In genomic region chr17:57068222-57068658, GRCh38 we compare ENCODE assay signal across 17 cellular contexts. TPM values are rescaled to one million over a fixed set of nuclear protein-coding genes. Genes with fewer than 3 reads are reported as not detected.
DNase-seq lines count a peak whose midpoint lies in the region; ATAC-seq, FAIRE-seq and TF ChIP-seq lines count a peak whose summit lies in the region.
"Had no signal": no experiment of that assay in that cellular context is flagged by ENCODE, and none has a peak within 500 bp of the region (broad histone marks: within the 10 kb centered on the region; RNA-seq: fewer than 3 reads in every experiment).

No MANE protein-coding gene starts in this region.

- ATAC-seq in GM21526 (IDR thresholded peaks at IDR 0.05; ENCODE audit: low FRiP score, unreplicated experiment) = no peak
- ATAC-seq in stimulated activated naive CD8-positive, alpha-beta T cell treated with anti-CD3 and anti-CD28 coated beads, Interleukin-15, amount 100 ng/mL, for 72 hours = no peak
- ATAC-seq: CD8-positive, alpha-beta T cell; natural killer cell treated with Interleukin-12 subunit alpha and Interleukin-12 subunit beta and Interleukin-15 and Interleukin-18, amount 100 ng/mL, for 72 hours had no signal

- no peak overlapping the region for H3K4me3 Mint-ChIP-seq in stimulated activated naive CD8-positive, alpha-beta T cell treated with anti-CD3 and anti-CD28 coated beads, Interleukin-15, amount 100 ng/mL, for 72 hours
- H3K4me3 Mint-ChIP-seq: CD8-positive, alpha-beta T cell; natural killer cell treated with Interleukin-12 subunit alpha and Interleukin-12 subunit beta and Interleukin-15 and Interleukin-18, amount 100 ng/mL, for 72 hours had no signal

- 0 out of 2 replicates have a peak overlapping the region, but pooled peaks have one; percentile 37 for H2AFZ ChIP-seq in PC-9

- H3K36me3 ChIP-seq in PC-9 (ENCODE audit: low read depth) = no peaks in the 10 kb centered on the region
- H3K36me3 ChIP-seq in iPS-20b (ENCODE audit: insufficient read depth, low read depth, low read length) = no peaks in the 10 kb centered on the region
- no peaks in the 10 kb centered on the region for H3K36me3 ChIP-seq in small intestine (ENCODE audit: control insufficient read depth in 2 of 2, insufficient read depth in 2 of 2, low read length in 2 of 2)

- intact Hi-C loops in PC-9 (cut with micrococcal nuclease; ENCODE audit: unreplicated experiment) = no loop called here

- no peaks in the 10 kb centered on the region for H4K20me1 ChIP-seq in PC-9 (ENCODE audit: insufficient read depth)

- no TSS peak for BruUV-seq in PC-9 (replicated peaks; lab: Mats Ljungman, UMichigan)

- no peaks in the 10 kb centered on the region for H3K9me3 Mint-ChIP-seq in stimulated activated naive CD8-positive, alpha-beta T cell treated with anti-CD3 and anti-CD28 coated beads, Interleukin-15, amount 100 ng/mL, for 72 hours
- H3K9me3 Mint-ChIP-seq: activated T-helper 2 cell treated with anti-CD3 and anti-CD28 coated beads, Interferon-gamma antibody, Interleukin-2, Interleukin-4, amounts not matched to agents 10 μg/mL and 5 μg/mL and 100 μg/mL, durations not matched to agents 14 hours and 24 hours and 36 hours; CD8-positive, alpha-beta T cell; natural killer cell treated with Interleukin-12 subunit alpha and Interleukin-12 subunit beta and Interleukin-15 and Interleukin-18, amount 100 ng/mL, for 72 hours had no signal

- no peak overlapping the region for H3K27ac Mint-ChIP-seq in stimulated activated naive CD8-positive, alpha-beta T cell treated with anti-CD3 and anti-CD28 coated beads, Interleukin-15, amount 100 ng/mL, for 72 hours
- H3K27ac Mint-ChIP-seq: activated T-helper 2 cell treated with anti-CD3 and anti-CD28 coated beads, Interferon-gamma antibody, Interleukin-2, Interleukin-4, amounts not matched to agents 10 μg/mL and 5 μg/mL and 100 μg/mL, durations not matched to agents 14 hours and 24 hours and 36 hours; natural killer cell treated with Interleukin-12 subunit alpha and Interleukin-12 subunit beta and Interleukin-15 and Interleukin-18, amount 100 ng/mL, for 72 hours had no signal

- FAIRE-seq in small intestine (lab: Jason Lieb, UNC) = no peak
- FAIRE-seq: A204.1, astrocyte, kidney had no signal

- DNase-seq in NCI-H2227 (lab: John Stamatoyannopoulos, UW; ENCODE audit: unreplicated experiment) (peak; percentile 21), NCI-H2227 treated with DMSO at 0.1 percent for 48 hours (lab: John Stamatoyannopoulos, UW) (no peak), PC-9 (no peak), small intestine (peak; percentile 33), GM19238 (ENCODE audit: insufficient read length, low spot score) (no peak)
- DNase-seq in stimulated activated naive CD8-positive, alpha-beta T cell treated with anti-CD3 and anti-CD28 coated beads, Interleukin-15, amount 100 ng/mL, for 72 hours = no peak
- DNase-seq: activated CD4-positive, alpha-beta T cell treated with anti-CD3 and anti-CD28 coated beads for 4 hours; CD8-positive, alpha-beta T cell; foreskin fibroblast; kidney; NCI-H2029 treated with DMSO at 0.1 percent for 48 hours had no signal

- H3K79me2 ChIP-seq in PC-9 (ENCODE audit: low read depth) = no peaks in the 10 kb centered on the region

- POLR2A ChIA-PET in PC-9 (lab: Charles Lee; ENCODE audit: unreplicated experiment) = no interaction called here

- CTCF ChIA-PET in PC-9 (lab: Charles Lee) = no interaction called here

- no peak overlapping the region for H3K27ac ChIP-seq in PC-9
- H3K27ac ChIP-seq in iPS-20b (ENCODE audit: low read length) = no peak overlapping the region
- no peak overlapping the region for H3K27ac ChIP-seq in small intestine (ENCODE audit: low read depth in 1 of 2, low read length in 1 of 2)

- H3K9me3 ChIP-seq in PC-9 (ENCODE audit: insufficient read depth, low read depth) (no peaks in the 10 kb centered on the region), iPS-20b (ENCODE audit: insufficient read depth, low read depth, low read length) (no peaks in the 10 kb centered on the region), small intestine (ENCODE audit: control insufficient read depth, low read depth) (no peaks in the 10 kb centered on the region)

- TF ChIP-seq CTCF in PC-9 (conservative IDR thresholded peaks at IDR 0.05) = no peak

- peak overlapping the region; percentile 49; the same call in 1 of the 2 replicates for H3K9ac ChIP-seq in iPS-20b (ENCODE audit: low read depth, low read length)

- no peaks in the 10 kb centered on the region for H3K27me3 ChIP-seq in PC-9 (ENCODE audit: insufficient read depth, low read depth)
- no peaks in the 10 kb centered on the region for H3K27me3 ChIP-seq in iPS-20b (ENCODE audit: insufficient read depth, low read length)
- no peaks in the 10 kb centered on the region for H3K27me3 ChIP-seq in small intestine (ENCODE audit: control insufficient read depth in 2 of 2, insufficient read depth in 2 of 2, low read length in 2 of 2)

- H3K4me1 ChIP-seq in PC-9 (replicated peaks; ENCODE audit: insufficient read depth) (peaks cover 10% of the 10 kb centered on the region), iPS-20b (ENCODE audit: insufficient read depth, low read length) (peaks cover 22% of the 10 kb centered on the region; the same call in 1 of the 2 replicates), small intestine (ENCODE audit: control insufficient read depth in 2 of 2, insufficient read depth in 1 of 2, low read depth in 1 of 2, low read length in 1 of 2) (no peaks in the 10 kb centered on the region)

- H3K4me3 ChIP-seq in PC-9 = no peak overlapping the region
- H3K4me3 ChIP-seq in iPS-20b (ENCODE audit: low read length) = no peak overlapping the region
- H3K4me3 ChIP-seq in small intestine (ENCODE audit: low read depth in 1 of 2, low read length in 2 of 2) = no peak overlapping the region

- no peak overlapping the region for H3K4me2 ChIP-seq in PC-9

- no peaks in the 10 kb centered on the region for H3K9me2 ChIP-seq in PC-9 (ENCODE audit: insufficient read depth)

- H3F3A ChIP-seq in PC-9 (ENCODE audit: insufficient read depth, low read depth) = peaks cover 6% of the 10 kb centered on the region; the same call in 1 of the 2 replicates

- no peaks in the 10 kb centered on the region for H3K4me1 Mint-ChIP-seq in stimulated activated naive CD8-positive, alpha-beta T cell treated with anti-CD3 and anti-CD28 coated beads, Interleukin-15, amount 100 ng/mL, for 72 hours

- WGBS in small intestine, 3 donors = 3 to 37% (median 15%) methylated on average over 4 of the region's 4 CpGs

- peaks cover 5% of the 10 kb centered on the region for H3K27me3 Mint-ChIP-seq in stimulated activated naive CD8-positive, alpha-beta T cell treated with anti-CD3 and anti-CD28 coated beads, Interleukin-15, amount 100 ng/mL, for 72 hours

RNA-seq across cellular contexts. Expression of gene AKAP1, which starts 16.8 kb away (rescaled TPM):
- 29.8 and 34.9 TPM in 2 replicates for total RNA-seq in PC-9 (2021)
- 10 to 100 TPM; 28.9 to 68.6 (median 42.3) TPM for polyA plus RNA-seq in small intestine

Comparison
In these comparisons a context has a peak if more than half of its experiments do, and no peak if none do; other contexts are left out.
1. DNase-seq: peak in NCI-H2227 (single experiment) and small intestine (single experiment); none in NCI-H2227 treated with DMSO at 0.1 percent for 48 hours (single experiment), PC-9 (0 of 2), GM19238 (single experiment) and stimulated activated naive CD8-positive, alpha-beta T cell treated with anti-CD3 and anti-CD28 coated beads, Interleukin-15, amount 100 ng/mL, for 72 hours (0 of 2).